Comparison of ENCODE assay signal across 20 cellular contexts in genomic region chr15:22137572-22137971, GRCh38. TPM values are rescaled to one million over a fixed set of nuclear protein-coding genes. Genes with fewer than 3 reads are reported as not detected.
"Had no signal": no experiment of that assay in that cellular context is flagged by ENCODE, and none has a peak within 500 bp of the region (broad histone marks: within the 10 kb centered on the region; RNA-seq: fewer than 3 reads in every experiment).

No MANE protein-coding gene starts in this region.

RNA-seq across cellular contexts. Expression of gene OR4M2, which starts 57.2 kb away (rescaled TPM):
- total RNA-seq: activated naive CD4-positive, alpha-beta T cell treated with anti-CD3 and anti-CD28 coated beads for 36 hours; activated naive CD4-positive, alpha-beta T cell treated with anti-CD3 and anti-CD28 coated beads, Interleukin-2, amount 50 U/mL, for 72 hours; activated naive CD8-positive, alpha-beta T cell treated with anti-CD3 and anti-CD28 coated beads for 36 hours; activated naive CD8-positive, alpha-beta T cell treated with anti-CD3 and anti-CD28 coated beads, Interleukin-2, amount 10 ng/mL, durations not matched to agents 7 days and 5 days; activated T-cell treated with anti-CD3 and anti-CD28 coated beads, Interleukin-2, amount 50 U/mL, for 4 hours; activated T-cell treated with anti-CD3 and anti-CD28 coated beads, Interleukin-2, amount 50 U/mL, for 72 hours; activated T-helper 1 cell treated with anti-CD3 and anti-CD28 coated beads, Interleukin-12 subunit alpha, Interleukin-12 subunit beta, Interleukin-2, Interleukin-4 antibody, amounts not matched to agents 30 ng/mL and 10 ng/mL and 1 ng/mL, durations not matched to agents 14 hours and 24 hours and 36 hours; activated T-helper 17 cell treated with anti-CD3 and anti-CD28 coated beads, Interleukin-2, amount 50 U/mL, for 72 hours; activated T-helper 2 cell treated with anti-CD3 and anti-CD28 coated beads, Interferon-gamma antibody, Interleukin-2, Interleukin-4, amounts not matched to agents 10 μg/mL and 5 μg/mL and 100 μg/mL, durations not matched to agents 14 hours and 24 hours and 36 hours; adrenal gland; aorta; ascending aorta; astrocyte; body of pancreas; breast epithelium; cardiac muscle cell; cardiac septum; cerebellum; chondrocyte had no signal
- polyA plus RNA-seq: adipose tissue, adrenal gland, aorta, cardiac muscle cell had no signal
